ENCODE assay signal across 1 cellular context in genomic region chr22:45496451-45496941, GRCh38.
TF ChIP-seq lines count a peak whose summit lies in the region.

No MANE protein-coding gene starts in this region.

TF ChIP-seq in GM23338, 12 proteins besides CTCF, POLR2A, EP300 and RAD21:
- TF ChIP-seq ZNF462 (CRISPR knock-in tag; IDR thresholded peaks at IDR 0.05): no peak
- TF ChIP-seq ZNF114 (CRISPR knock-in tag; IDR thresholded peaks at IDR 0.05): no peak
- TF ChIP-seq ETS1 (IDR thresholded peaks at IDR 0.05): no peak
- TF ChIP-seq CREB1 (CRISPR knock-in tag; IDR thresholded peaks at IDR 0.05; ENCODE audit: low read depth): no peak
- TF ChIP-seq REST (IDR thresholded peaks at IDR 0.05; ENCODE audit: unreplicated experiment): no peak
- no peak for TF ChIP-seq EZH2 (IDR thresholded peaks at IDR 0.05; ENCODE audit: low read depth, unreplicated experiment)
- TF ChIP-seq NANOG (IDR thresholded peaks at IDR 0.05; ENCODE audit: borderline replicate concordance): no peak
- no peak for TF ChIP-seq STAT1 (IDR thresholded peaks at IDR 0.05; ENCODE audit: unreplicated experiment)
- no peak for TF ChIP-seq ZNF331 (CRISPR knock-in tag; IDR thresholded peaks at IDR 0.05; ENCODE audit: low read depth)
- TF ChIP-seq EZH2phosphoT487 (IDR thresholded peaks at IDR 0.05; ENCODE audit: unreplicated experiment): no peak
- no peak for TF ChIP-seq POLR2AphosphoS5 (IDR thresholded peaks at IDR 0.05; ENCODE audit: low read depth)
- no peak for TF ChIP-seq JUNB (IDR thresholded peaks at IDR 0.05; ENCODE audit: unreplicated experiment)
